In genomic region chr6:160141001-160141726, GRCh38 we compare ENCODE assay signal across 15 cellular contexts. TPM values are rescaled to one million over a fixed set of nuclear protein-coding genes. Genes with fewer than 3 reads are reported as not detected.
DNase-seq lines count a peak whose midpoint lies in the region; ATAC-seq, FAIRE-seq and TF ChIP-seq lines count a peak whose summit lies in the region.
"Had no signal": no experiment of that assay in that cellular context is flagged by ENCODE, and none has a peak within 500 bp of the region (broad histone marks: within the 10 kb centered on the region; RNA-seq: fewer than 3 reads in every experiment).

No MANE protein-coding gene starts in this region.

- CTCF ChIA-PET in AG04450 (lab: Charles Lee) = interaction anchor here (0.6 to 4.5 kb wide), 3 partner anchors 314 to 379 kb away, joined by 3 to 37 read pairs (median 4); no protein-coding TSS in a partner anchor
- CTCF ChIA-PET in H1 (lab: Charles Lee; ENCODE audit: partially characterized antibody) = interaction anchor here (0.7 to 5.0 kb wide), 7 partner anchors 9 to 315 kb away, joined by 3 to 35 read pairs (median 6); no protein-coding TSS in a partner anchor

- H4K5ac ChIP-seq in H1 (ENCODE audit: insufficient read length, low read depth, low read length) = no peak overlapping the region

- H3K27me3 ChIP-seq in AG04450 (ENCODE audit: control insufficient read depth, insufficient read depth, low read length) (no peaks in the 10 kb centered on the region), H1 (replicated peaks in 1 of 4; ENCODE audit: control insufficient read depth in 3 of 4, extremely low read depth in 1 of 4, insufficient read depth in 3 of 4, low read length in 3 of 4) (no peaks in the 10 kb centered on the region), Peyer's patch (no peaks in the 10 kb centered on the region)
- H3K27me3 ChIP-seq: tibial nerve had no signal

- H2BK120ac ChIP-seq in H1 (replicated peaks; ENCODE audit: low read depth, low read length) = no peak overlapping the region

- H3K9ac ChIP-seq in H1 (replicated peaks in 1 of 4; ENCODE audit: extremely low read depth in 1 of 4, low read depth in 3 of 4, low read length in 3 of 4) = no peak overlapping the region

- H3K9me3 Mint-ChIP-seq in nephron progenitor cell = no peaks in the 10 kb centered on the region
- H3K9me3 Mint-ChIP-seq: CD4-positive, alpha-beta T cell had no signal

- H3K23me2 ChIP-seq in H1 (ENCODE audit: low read depth, low read length) = no peaks in the 10 kb centered on the region

- H3K36me3 ChIP-seq in H1 (ENCODE audit: control insufficient read depth in 2 of 4, insufficient read depth in 4 of 4, low read length in 3 of 4) (no peaks in the 10 kb centered on the region), Peyer's patch (no peaks in the 10 kb centered on the region)
- H3K36me3 ChIP-seq: tibial nerve had no signal

- H4K91ac ChIP-seq in H1 (replicated peaks; ENCODE audit: insufficient read length, low read length) = no peak overlapping the region

- no peak for TF ChIP-seq EP300 in H1 (IDR thresholded peaks at IDR 0.05; ENCODE audit: borderline replicate concordance in 1 of 2, low read depth in 2 of 2, low read length in 2 of 2)

- TF ChIP-seq POLR2A in H1 (IDR thresholded peaks at IDR 0.05; ENCODE audit: control extremely low read depth in 1 of 2, low read depth in 2 of 2, low read length in 2 of 2) (no peak), Peyer's patch (IDR thresholded peaks at IDR 0.05) (no peak)

- no peaks in the 10 kb centered on the region for H3K9me3 ChIP-seq in AG04450 (ENCODE audit: control insufficient read depth, insufficient read depth, low read length)
- no peaks in the 10 kb centered on the region for H3K9me3 ChIP-seq in H1 (ENCODE audit: insufficient read depth in 2 of 2, low read depth in 1 of 2, low read length in 1 of 2)
- H3K9me3 ChIP-seq in Peyer's patch = no peaks in the 10 kb centered on the region
- H3K9me3 ChIP-seq: tibial nerve had no signal

- H3K56ac ChIP-seq in H1 (replicated peaks; ENCODE audit: insufficient read length, low read depth, low read length) = no peak overlapping the region

- no peak for TF ChIP-seq RAD21 in H1 (IDR thresholded peaks at IDR 0.05 in 1 of 2, conservative IDR thresholded peaks at IDR 0.05 in 1 of 2; ENCODE audit: low read depth in 2 of 2, low read length in 2 of 2)

- no peaks in the 10 kb centered on the region for H3K79me2 ChIP-seq in H1 (ENCODE audit: control insufficient read depth in 1 of 2, insufficient read depth in 2 of 2, low read length in 2 of 2)

- H3K4me2 ChIP-seq in H1 (ENCODE audit: insufficient read depth in 1 of 2, low read depth in 2 of 2, low read length in 2 of 2) = no peak overlapping the region

- no peak overlapping the region for H2AK5ac ChIP-seq in H1 (ENCODE audit: low read depth, low read length)

- no peak for FAIRE-seq in H1 (lab: Jason Lieb, UNC)

- no peak overlapping the region for H3K4me3 Mint-ChIP-seq in nephron progenitor cell
- H3K4me3 Mint-ChIP-seq: activated T-cell treated with anti-CD3 and anti-CD28 coated beads, Interleukin-2, amount 50 U/mL, for 24 hours; CD4-positive, alpha-beta T cell; neural crest cell had no signal

- no peaks in the 10 kb centered on the region for H3K79me1 ChIP-seq in H1 (ENCODE audit: low read depth, low read length)

- no peak overlapping the region; the same call in 1 of the 2 replicates for H2BK12ac ChIP-seq in H1 (ENCODE audit: low read depth, low read length)

- no peak overlapping the region for H3K4ac ChIP-seq in H1 (replicated peaks; ENCODE audit: insufficient read length, low read depth, low read length)

- TF ChIP-seq CTCF in AG04450 (IDR thresholded peaks at IDR 0.05; ENCODE audit: low read depth, low read length) (no peak), H1 (IDR thresholded peaks at IDR 0.05; ENCODE audit: control extremely low read depth in 1 of 3, insufficient read depth in 1 of 3, low read depth in 1 of 3, low read length in 3 of 3) (no peak), nephron progenitor cell (IDR thresholded peaks at IDR 0.05) (no peak), Peyer's patch (IDR thresholded peaks at IDR 0.05) (no peak)

- 90% methylated on average over 5 of the region's 5 CpGs; no CpG with 5 or more reads in 1 of the 2 experiments for WGBS in H1 (ENCODE audit: extremely low coverage in 1 of 2, insufficient coverage in 1 of 2, insufficient read length in 1 of 2, insufficient replicate concordance in 2 of 2, low coverage in 1 of 2, low lambda C conversion rate in 2 of 2, missing lambda C conversion rate in 1 of 2), 2 experiments

- 0 out of 2 replicates have a peak overlapping the region, but pooled peaks have one; percentile 32 for H2BK15ac ChIP-seq in H1 (ENCODE audit: low read length)

- H3K4me3 ChIP-seq in AG04450 (ENCODE audit: low read depth, low read length) (no peak overlapping the region), H1 (ENCODE audit: extremely low read depth in 1 of 4, insufficient read depth in 2 of 4, low read depth in 3 of 4, low read length in 4 of 4) (no peak overlapping the region), Peyer's patch (no peak overlapping the region)
- H3K4me3 ChIP-seq: tibial nerve had no signal

- H3K4me1 ChIP-seq in H1 (replicated peaks in 1 of 4; ENCODE audit: control insufficient read depth in 3 of 4, insufficient read depth in 4 of 4, low read length in 3 of 4) = peaks cover 0 to 14% (median 3%) of the 10 kb centered on the region in 4 experiments; a peak in 3 of 7 replicates
- H3K4me1 ChIP-seq in Peyer's patch = peaks cover 0 to 4% (median 0%) of the 10 kb centered on the region in 4 donors

- H3K4me1 Mint-ChIP-seq in nephron progenitor cell = peaks cover 37% of the 10 kb centered on the region

- no peak overlapping the region for H3K18ac ChIP-seq in H1 (ENCODE audit: extremely low read depth, low read length)

- no peak overlapping the region for H2BK5ac ChIP-seq in H1 (ENCODE audit: low read depth, low read length)

- H2AFZ ChIP-seq in H1 (ENCODE audit: low read length) = no peak overlapping the region

- peak overlapping the region; percentile 40 for H3K27ac Mint-ChIP-seq in nephron progenitor cell
- H3K27ac Mint-ChIP-seq: activated T-cell treated with anti-CD3 and anti-CD28 coated beads, Interleukin-2, amount 50 U/mL, for 24 hours; CD4-positive, alpha-beta T cell had no signal

- H3K14ac ChIP-seq in H1 (ENCODE audit: insufficient read length) = no peak overlapping the region

- H3K27ac ChIP-seq in AG04450 (ENCODE audit: low read depth, low read length) (peak overlapping the region; percentile 53), H1 (ENCODE audit: low read depth, low read length) (no peak overlapping the region), Peyer's patch (peak overlapping the region in 1 of 4 donors; percentile 37)

- H2BK20ac ChIP-seq in H1 (ENCODE audit: low read length) = 0 out of 2 replicates have a peak overlapping the region, but pooled peaks have one; percentile 19

- no peak for ATAC-seq in GM21786 (IDR thresholded peaks at IDR 0.05; ENCODE audit: unreplicated experiment)
- ATAC-seq in HG02642 (IDR thresholded peaks at IDR 0.05; ENCODE audit: poor library complexity, unreplicated experiment) = no peak

- H4K20me1 ChIP-seq in H1 (replicated peaks in 1 of 2; ENCODE audit: control insufficient read depth in 1 of 2, insufficient read depth in 2 of 2, low read length in 2 of 2) = no peaks in the 10 kb centered on the region

- DNase-seq in AG04450 (ENCODE audit: low read depth, low spot score) (peak; percentile 34), LHCN-M2 (ENCODE audit: low read depth) (peak; percentile 65), H1 (ENCODE audit: low read depth in 1 of 2, low spot score in 2 of 2) (no peak), nephron progenitor cell (no peak), Peyer's patch (no peak), inferior parietal cortex (ENCODE audit: extremely low spot score) (no peak)
- DNase-seq: activated T-cell treated with anti-CD3 and anti-CD28 coated beads, Interleukin-2, amount 50 U/mL, for 24 hours; CD4-positive, alpha-beta T cell; NCI-H2081 treated with DMSO at 0.1 percent for 48 hours; RPMI8226 had no signal

- no peak overlapping the region for H3K23ac ChIP-seq in H1 (ENCODE audit: insufficient read length)

- H3K36me3 Mint-ChIP-seq in nephron progenitor cell (ENCODE audit: low read depth) = peaks cover 3% of the 10 kb centered on the region

- no peak overlapping the region for H4K8ac ChIP-seq in H1 (ENCODE audit: extremely low read depth, insufficient read depth, low read length)

- POLR2A ChIA-PET in AG04450 (lab: Yijun Ruan, JAX) (no interaction called here), H1 (lab: Charles Lee; ENCODE audit: partially characterized antibody) (interaction anchor here (0.7 kb wide), 1 partner anchor 211 kb away, joined by 3 read pairs; no protein-coding TSS in a partner anchor)

- H3K27me3 Mint-ChIP-seq in nephron progenitor cell (ENCODE audit: low read depth, poor library complexity) = peaks cover 4% of the 10 kb centered on the region
- H3K27me3 Mint-ChIP-seq: activated T-cell treated with anti-CD3 and anti-CD28 coated beads, Interleukin-2, amount 50 U/mL, for 24 hours; CD4-positive, alpha-beta T cell had no signal

TF ChIP-seq in H1, 55 proteins besides CTCF, POLR2A, EP300 and RAD21 (continues in another document):
- TF ChIP-seq CBX5 (IDR thresholded peaks at IDR 0.05; ENCODE audit: low read depth, low read length) (no peak), SUZ12 (IDR thresholded peaks at IDR 0.05; ENCODE audit: low read length) (no peak), HDAC6 (IDR thresholded peaks at IDR 0.05; ENCODE audit: low read depth, low read length) (no peak), SP4 (IDR thresholded peaks at IDR 0.05; ENCODE audit: low read length) (no peak), PHF8 (conservative IDR thresholded peaks at IDR 0.05; ENCODE audit: low read depth, low read length) (no peak), BRCA1 (IDR thresholded peaks at IDR 0.05; ENCODE audit: low read depth, low read length) (no peak)

RNA-seq across cellular contexts. Expression of gene SLC22A1, which starts 19.5 kb away (rescaled TPM):
- polyA plus RNA-seq in AG04450 (2011; rRNA removed) = 0.10 and 0.36 TPM in 2 replicates
- 1.1 and 1.2 TPM in 2 replicates for polyA minus RNA-seq in AG04450 (2011; rRNA and poly(A)+ RNA removed)
- 0.17 and 0.19 TPM in 2 replicates for total RNA-seq in LHCN-M2 (2014; rRNA removed)
- polyA plus RNA-seq in LHCN-M2 (2012) = 0.30 TPM
- 0.45 and 0.98 TPM in 2 replicates for total RNA-seq in H1 (2021; fragmentation: NEBNext Ultra II Directional; extraction: Animal tissue kit (Norgen Biotek cat#: 25700))
- 0.12 and 0.16 TPM in 2 replicates for polyA plus RNA-seq in H1 (2011; rRNA removed)
- polyA plus RNA-seq in H1 (2011; cell fraction: cytosol; rRNA removed) = 0.30 TPM
- polyA plus RNA-seq in H1 (2011; cell fraction: nucleus; rRNA removed) = 0.74 TPM
- 0.15 to 1.3 TPM (median 0.21 TPM) in 4 replicates for polyA plus RNA-seq in H1 (2012, experiment 1 of 2)
- not detected for polyA plus RNA-seq in H1 (2012, experiment 2 of 2)
- 0.69 TPM for polyA plus RNA-seq in H1 (2013, experiment 1 of 2)
- 0.39 TPM for polyA plus RNA-seq in H1 (2013, experiment 2 of 2)
- 0.73 TPM in 1 of 2 replicates, not detected in the other for polyA minus RNA-seq in H1 (2011; rRNA and poly(A)+ RNA removed)
- not detected for polyA minus RNA-seq in H1 (2011; cell fraction: cytosol; rRNA and poly(A)+ RNA removed)
- polyA minus RNA-seq in H1 (2011; cell fraction: nucleus; rRNA and poly(A)+ RNA removed) = 1.5 TPM
- total RNA-seq in Peyer's patch = 1 to 10 TPM in 3 of 4 donors, not detected in 1; 1.1 to 8.2 (median 4.7) TPM
- total RNA-seq: dermis microvascular lymphatic vessel endothelial cell had no signal

Comparison
In these comparisons a context has a peak if more than half of its experiments do, and no peak if none do; other contexts are left out.
1. DNase-seq: peak in AG04450 (single experiment) and LHCN-M2 (single experiment); none in H1 (0 of 2), nephron progenitor cell (single experiment), Peyer's patch (0 of 3) and inferior parietal cortex (single experiment).